In genomic region chr13:90511903-90512302, GRCh38 we compare ENCODE assay signal across 24 cellular contexts.
A peak's percentile ranks its signal among the peaks of the same experiment; 100 is the strongest.
DNase-seq lines count a peak whose midpoint lies in the region; ATAC-seq, FAIRE-seq and TF ChIP-seq lines count a peak whose summit lies in the region.
"Had no signal": no experiment of that assay in that cellular context is flagged by ENCODE, and none has a peak within 500 bp of the region (broad histone marks: within the 10 kb centered on the region; RNA-seq: fewer than 3 reads in every experiment).

No MANE protein-coding gene starts in this region.

- no peak for ATAC-seq in A549
- no peak for ATAC-seq in K562
- ATAC-seq in pancreas: no peak
- ATAC-seq: CD8-positive, alpha-beta T cell; GM12878 had no signal

- H3F3A ChIP-seq in smooth muscle cell (ENCODE audit: low read depth): no peaks in the 10 kb centered on the region

- H3K4me1 ChIP-seq in A549: no peaks in the 10 kb centered on the region
- no peaks in the 10 kb centered on the region for H3K4me1 ChIP-seq in K562 (replicated peaks in 1 of 2; ENCODE audit: control insufficient read depth in 2 of 2, insufficient read depth in 2 of 2, low read length in 2 of 2)
- H3K4me1 ChIP-seq in pancreas: no peaks in the 10 kb centered on the region
- no peaks in the 10 kb centered on the region for H3K4me1 ChIP-seq in smooth muscle cell (ENCODE audit: low read depth)
- H3K4me1 ChIP-seq: BLaER1 treated with 17β-estradiol and CSF1 and Interleukin-3, amounts not matched to agents 10 nM and 100 nM; Caco-2 had no signal

- CTCF ChIA-PET in A549 (lab: Yijun Ruan, JAX) (no interaction called here), K562 (lab: Yijun Ruan, JAX; ENCODE audit: low intra/inter-chr PET ratio) (no interaction called here)

- H3K9me1 ChIP-seq in K562 (ENCODE audit: control insufficient read depth, insufficient read depth, low read length): no peaks in the 10 kb centered on the region

- no peaks in the 10 kb centered on the region for H4K20me1 ChIP-seq in K562 (replicated peaks; ENCODE audit: control insufficient read depth, insufficient read depth, low read length)
- H4K20me1 ChIP-seq in smooth muscle cell (ENCODE audit: low read depth): no peaks in the 10 kb centered on the region
- H4K20me1 ChIP-seq: BLaER1 treated with 17β-estradiol and CSF1 and Interleukin-3, amounts not matched to agents 10 nM and 100 nM had no signal

- in situ Hi-C loops in K562 (cut with MboI): no loop called here

- TF ChIP-seq CTCF in A549 (IDR thresholded peaks at IDR 0.05) (no peak), D721Med (IDR thresholded peaks at IDR 0.05; ENCODE audit: insufficient read depth, missing control alignments) (no peak), K562 (IDR thresholded peaks at IDR 0.05 in 2 of 3, conservative IDR thresholded peaks at IDR 0.05 in 1 of 3; ENCODE audit: insufficient read depth in 2 of 3, low read depth in 1 of 3, low read length in 3 of 3) (no peak), pancreas (IDR thresholded peaks at IDR 0.05) (no peak), smooth muscle cell (IDR thresholded peaks at IDR 0.05; ENCODE audit: borderline replicate concordance, insufficient read depth, poor library complexity, severe bottlenecking) (no peak)

- H3K4me2 ChIP-seq in A549: no peak overlapping the region
- H3K4me2 ChIP-seq in K562 (ENCODE audit: insufficient read depth, low read length): no peak overlapping the region
- no peak overlapping the region for H3K4me2 ChIP-seq in smooth muscle cell
- H3K4me2 ChIP-seq: BLaER1 treated with 17β-estradiol and CSF1 and Interleukin-3, amounts not matched to agents 10 nM and 100 nM had no signal

- no peak for DNase-seq in A549 (ENCODE audit: low read depth in 1 of 2, low spot score in 1 of 2)
- no peak for DNase-seq in D721Med (ENCODE audit: insufficient read length, low spot score)
- no peak for DNase-seq in K562 (ENCODE audit: extremely low read depth in 1 of 4, low spot score in 3 of 4)
- no peak for DNase-seq in pancreas
- DNase-seq in HUDEP-2 (lab: John Stamatoyannopoulos, UW; ENCODE audit: unreplicated experiment in 76 of 76): no peak
- DNase-seq in smooth muscle cell (lab: John Stamatoyannopoulos, UW; ENCODE audit: unreplicated experiment): no peak
- DNase-seq: 8988T; AML-193; Caco-2; Calu3; CD4-positive, alpha-beta T cell; CD8-positive, alpha-beta T cell; DMS 273 treated with DMSO at 0.1 percent for 48 hours; DMS153; DMS53; DMS79; DND-41; EL; GDM1 had no signal

- no TSS peak for BruUV-seq in K562 (replicated peaks; lab: Mats Ljungman, UMichigan)

- H3K9me3 ChIP-seq in A549 (no peaks in the 10 kb centered on the region), K562 (replicated peaks; ENCODE audit: control insufficient read depth, insufficient read depth, low read depth, low read length) (0 out of 2 replicates have a peak, but pooled peaks cover 3% of the 10 kb centered on the region), pancreas (no peaks in the 10 kb centered on the region), smooth muscle cell (replicated peaks; ENCODE audit: low read depth) (no peaks in the 10 kb centered on the region)
- H3K9me3 ChIP-seq: BLaER1 treated with 17β-estradiol and CSF1 and Interleukin-3, amounts not matched to agents 10 nM and 100 nM; Caco-2 had no signal

- H3K27ac ChIP-seq in A549 (no peak overlapping the region), K562 (ENCODE audit: extremely low read depth, low read depth, low read length) (no peak overlapping the region), pancreas (no peak overlapping the region), smooth muscle cell (ENCODE audit: low read depth) (no peak overlapping the region)
- H3K27ac ChIP-seq: BLaER1 treated with 17β-estradiol and CSF1 and Interleukin-3, amounts not matched to agents 10 nM and 100 nM; C4-2B had no signal

- H2AFZ ChIP-seq in K562 (ENCODE audit: low read depth, low read length) (no peak overlapping the region), smooth muscle cell (ENCODE audit: low read depth) (no peak overlapping the region)

- POLR2A ChIA-PET in A549 (lab: Yijun Ruan, JAX) (no interaction called here), K562 (lab: Yijun Ruan, JAX) (interaction anchor here (0.6 to 0.8 kb wide), 2 partner anchors 16 to 58 kb away, joined by 3 to 4 read pairs; no protein-coding TSS in a partner anchor)

- WGBS in A549 (ENCODE audit: missing lambda C conversion rate): 73% methylated on average over 2 of the region's 2 CpGs
- under 1% methylated on average over 2 of the region's 2 CpGs for WGBS in K562 (ENCODE audit: insufficient coverage, low coverage, missing lambda C conversion rate)
- 51 to 64% methylated on average over 2 of the region's 2 CpGs for WGBS in pancreas, 2 donors
- 77% methylated on average over 2 of the region's 2 CpGs for WGBS in smooth muscle cell (ENCODE audit: low lambda C conversion rate)

- FAIRE-seq in A549 (lab: Jason Lieb, UNC): no peak
- FAIRE-seq in D721Med (lab: Jason Lieb, UNC): peak; percentile 77
- no peak for FAIRE-seq in K562 (lab: Jason Lieb, UNC)
- FAIRE-seq in pancreas (lab: Jason Lieb, UNC): no peak
- FAIRE-seq: GM12878, GM12892, GM18507 had no signal

- H3K79me2 ChIP-seq in K562 (ENCODE audit: control insufficient read depth, insufficient read depth, low read length) (no peaks in the 10 kb centered on the region), smooth muscle cell (ENCODE audit: low read depth) (no peaks in the 10 kb centered on the region)

- H3K36me3 ChIP-seq in K562 (ENCODE audit: control insufficient read depth, insufficient read depth, low read length) (no peaks in the 10 kb centered on the region), pancreas (no peaks in the 10 kb centered on the region), smooth muscle cell (ENCODE audit: low read depth) (no peaks in the 10 kb centered on the region)
- H3K36me3 ChIP-seq: BLaER1 treated with 17β-estradiol and CSF1 and Interleukin-3, amounts not matched to agents 10 nM and 100 nM had no signal

- H3K27me3 ChIP-seq in K562 (ENCODE audit: control insufficient read depth in 2 of 2, insufficient read depth in 2 of 2, low read length in 2 of 2): no peaks in the 10 kb centered on the region
- H3K27me3 ChIP-seq in pancreas: no peaks in the 10 kb centered on the region
- H3K27me3 ChIP-seq in smooth muscle cell (ENCODE audit: low read depth): no peaks in the 10 kb centered on the region
- H3K27me3 ChIP-seq: BLaER1 treated with 17β-estradiol and CSF1 and Interleukin-3, amounts not matched to agents 10 nM and 100 nM had no signal

- intact Hi-C loops in K562 (cut with micrococcal nuclease) (no loop called here), pancreas (cut with DNase I) (no loop called here)

- H3K4me3 ChIP-seq in A549: no peak overlapping the region
- no peak overlapping the region for H3K4me3 ChIP-seq in K562
- no peak overlapping the region for H3K4me3 ChIP-seq in pancreas
- H3K4me3 ChIP-seq in smooth muscle cell: no peak overlapping the region
- H3K4me3 ChIP-seq: BLaER1 treated with 17β-estradiol and CSF1 and Interleukin-3, amounts not matched to agents 10 nM and 100 nM; GM12878 had no signal

- TF ChIP-seq RAD21 in A549 (conservative IDR thresholded peaks at IDR 0.05 in 1 of 2, IDR thresholded peaks at IDR 0.05 in 1 of 2): no peak
- TF ChIP-seq RAD21 in K562 (CRISPR knock-in tag; conservative IDR thresholded peaks at IDR 0.05 in 1 of 2, IDR thresholded peaks at IDR 0.05 in 1 of 2): no peak

- TF ChIP-seq EP300 in A549 (IDR thresholded peaks at IDR 0.05) (no peak), K562 (IDR thresholded peaks at IDR 0.05; ENCODE audit: low read length) (no peak)

- H3K9ac ChIP-seq in K562 (ENCODE audit: insufficient read depth in 1 of 2, low read depth in 2 of 2, low read length in 2 of 2) (no peak overlapping the region), smooth muscle cell (ENCODE audit: low read depth) (no peak overlapping the region)
- H3K9ac ChIP-seq: BLaER1 treated with 17β-estradiol and CSF1 and Interleukin-3, amounts not matched to agents 10 nM and 100 nM had no signal

- TF ChIP-seq POLR2A in A549 (IDR thresholded peaks at IDR 0.05; ENCODE audit: low read length) (no peak), K562 (conservative IDR thresholded peaks at IDR 0.05) (no peak)

TF ChIP-seq in A549, 52 proteins besides CTCF, POLR2A, EP300 and RAD21:
- peak; percentile 52 for TF ChIP-seq MAFK (IDR thresholded peaks at IDR 0.05; ENCODE audit: partially characterized antibody)
- TF ChIP-seq HOXB13 (CRISPR knock-in tag; IDR thresholded peaks at IDR 0.05; ENCODE audit: low read depth): no peak
- TF ChIP-seq CHD4 (IDR thresholded peaks at IDR 0.05; ENCODE audit: borderline replicate concordance): no peak
- TF ChIP-seq, protein P1, sequence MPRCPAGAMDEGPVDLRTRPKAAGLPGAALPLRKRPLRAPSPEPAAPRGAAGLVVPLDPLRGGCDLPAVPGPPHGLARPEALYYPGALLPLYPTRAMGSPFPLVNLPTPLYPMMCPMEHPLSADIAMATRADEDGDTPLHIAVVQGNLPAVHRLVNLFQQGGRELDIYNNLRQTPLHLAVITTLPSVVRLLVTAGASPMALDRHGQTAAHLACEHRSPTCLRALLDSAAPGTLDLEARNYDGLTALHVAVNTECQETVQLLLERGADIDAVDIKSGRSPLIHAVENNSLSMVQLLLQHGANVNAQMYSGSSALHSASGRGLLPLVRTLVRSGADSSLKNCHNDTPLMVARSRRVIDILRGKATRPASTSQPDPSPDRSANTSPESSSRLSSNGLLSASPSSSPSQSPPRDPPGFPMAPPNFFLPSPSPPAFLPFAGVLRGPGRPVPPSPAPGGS (IDR thresholded peaks at IDR 0.05): no peak
- no peak for TF ChIP-seq JUN (IDR thresholded peaks at IDR 0.05)
- TF ChIP-seq POLR2AphosphoS2 (conservative IDR thresholded peaks at IDR 0.05; ENCODE audit: low read length): no peak
- 0 out of 2 replicates have a peak, but pooled peaks have one; percentile 15 for TF ChIP-seq NFE2L2 (conservative IDR thresholded peaks at IDR 0.05; ENCODE audit: low read length)

TF ChIP-seq in K562, 482 proteins besides CTCF, POLR2A, EP300 and RAD21 (continues in another document):
- 0 out of 2 replicates have a peak, but pooled peaks have one; percentile 3 for TF ChIP-seq ZNF311 (CRISPR knock-in tag; IDR thresholded peaks at IDR 0.05)
- TF ChIP-seq ZNF316 (IDR thresholded peaks at IDR 0.05): peak; percentile 73; the same call in 1 of the 2 replicates
- peak; percentile 77 for TF ChIP-seq NFE2L1 (tag; IDR thresholded peaks at IDR 0.05; ENCODE audit: borderline replicate concordance, low read depth)
- TF ChIP-seq, protein P2, sequence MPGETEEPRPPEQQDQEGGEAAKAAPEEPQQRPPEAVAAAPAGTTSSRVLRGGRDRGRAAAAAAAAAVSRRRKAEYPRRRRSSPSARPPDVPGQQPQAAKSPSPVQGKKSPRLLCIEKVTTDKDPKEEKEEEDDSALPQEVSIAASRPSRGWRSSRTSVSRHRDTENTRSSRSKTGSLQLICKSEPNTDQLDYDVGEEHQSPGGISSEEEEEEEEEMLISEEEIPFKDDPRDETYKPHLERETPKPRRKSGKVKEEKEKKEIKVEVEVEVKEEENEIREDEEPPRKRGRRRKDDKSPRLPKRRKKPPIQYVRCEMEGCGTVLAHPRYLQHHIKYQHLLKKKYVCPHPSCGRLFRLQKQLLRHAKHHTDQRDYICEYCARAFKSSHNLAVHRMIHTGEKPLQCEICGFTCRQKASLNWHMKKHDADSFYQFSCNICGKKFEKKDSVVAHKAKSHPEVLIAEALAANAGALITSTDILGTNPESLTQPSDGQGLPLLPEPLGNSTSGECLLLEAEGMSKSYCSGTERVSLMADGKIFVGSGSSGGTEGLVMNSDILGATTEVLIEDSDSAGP (CRISPR knock-in tag; IDR thresholded peaks at IDR 0.05): no peak
- TF ChIP-seq HDAC8 (tag; IDR thresholded peaks at IDR 0.05): no peak
- no peak for TF ChIP-seq ELF4 (CRISPR knock-in tag; IDR thresholded peaks at IDR 0.05)

Comparison
In these comparisons a context has a peak if more than half of its experiments do, and no peak if none do; other contexts are left out.
1. Of the 35 proteins assayed by ChIP-seq in both K562 and A549: peak only in K562: none; only in A549: MAFK; in both: none; in neither: 34.